ENCODE assay signal across 8 cellular contexts in genomic region chr7:73612598-73613269, GRCh38. TPM values are rescaled to one million over a fixed set of nuclear protein-coding genes. Genes with fewer than 3 reads are reported as not detected.
A peak's percentile ranks its signal among the peaks of the same experiment; 100 is the strongest.
DNase-seq lines count a peak whose midpoint lies in the region; ATAC-seq, FAIRE-seq and TF ChIP-seq lines count a peak whose summit lies in the region.
"Had no signal": no experiment of that assay in that cellular context is flagged by ENCODE, and none has a peak within 500 bp of the region (broad histone marks: within the 10 kb centered on the region; RNA-seq: fewer than 3 reads in every experiment).

No MANE protein-coding gene starts in this region.

- H3K9me3 ChIP-seq in endothelial cell of umbilical vein (replicated peaks; ENCODE audit: control insufficient read depth, insufficient read depth, low read length), result no peaks in the 10 kb centered on the region

- peaks cover 3% of the 10 kb centered on the region; the same call in 2 of the 3 replicates for H3K4me1 Mint-ChIP-seq in GM23338

- CTCF ChIA-PET in endothelial cell of umbilical vein (lab: Charles Lee), result interaction anchor here (0.6 to 15.1 kb wide), 10 partner anchors 8 to 122 kb away, joined by 3 to 270 read pairs (median 4); partner anchors contain the start of gene STX1A

- FAIRE-seq in endothelial cell of umbilical vein (lab: Jason Lieb, UNC), result peak; percentile 62

- no peaks in the 10 kb centered on the region for H3K9me3 Mint-ChIP-seq in GM23338

- H3K4me3 ChIP-seq in GM23338, result no peak overlapping the region
- no peak overlapping the region for H3K4me3 ChIP-seq in endothelial cell of umbilical vein (replicated peaks in 1 of 3; ENCODE audit: insufficient read depth in 1 of 3, low read depth in 1 of 3, low read length in 3 of 3)

- H3K9ac ChIP-seq in endothelial cell of umbilical vein (replicated peaks; ENCODE audit: extremely low read depth, insufficient read depth, low read length), result no peak overlapping the region

- H3K27ac ChIP-seq in GM23338 (ENCODE audit: low read depth) (no peak overlapping the region), endothelial cell of umbilical vein (ENCODE audit: insufficient read depth, low read depth, low read length) (no peak overlapping the region)

- H3K4me1 ChIP-seq in GM23338 (ENCODE audit: insufficient read depth), result no peaks in the 10 kb centered on the region
- H3K4me1 ChIP-seq in endothelial cell of umbilical vein (ENCODE audit: control insufficient read depth, extremely low read depth, insufficient read depth, low read length), result peaks cover 4% of the 10 kb centered on the region

- no peak overlapping the region for H3K27ac Mint-ChIP-seq in GM23338

- H3K9me2 ChIP-seq in GM23338 (ENCODE audit: insufficient read depth), result no peaks in the 10 kb centered on the region

- H3K36me3 Mint-ChIP-seq in GM23338 (ENCODE audit: low read depth), result no peaks in the 10 kb centered on the region; the same call in 2 of the 3 replicates

- no TSS peak for BruUV-seq in endothelial cell of umbilical vein (replicated peaks; lab: Mats Ljungman, UMichigan)

- TF ChIP-seq POLR2A in endothelial cell of umbilical vein (IDR thresholded peaks at IDR 0.05; ENCODE audit: low read depth, low read length), result no peak

- no peaks in the 10 kb centered on the region; the same call in 1 of the 2 replicates for H3K36me3 ChIP-seq in GM23338 (ENCODE audit: insufficient read depth)
- no peaks in the 10 kb centered on the region for H3K36me3 ChIP-seq in endothelial cell of umbilical vein (ENCODE audit: control insufficient read depth in 2 of 2, extremely low read depth in 1 of 2, insufficient read depth in 2 of 2, low read length in 2 of 2)

- dilution Hi-C loops in endothelial cell of umbilical vein (cut with MboI; ENCODE audit: extremely low pct_ligation_motif_present, low sequenced_read_pairs), result no loop called here

- ATAC-seq in GM23338, result peak; percentile 71
- no peak for ATAC-seq in GM19467 (IDR thresholded peaks at IDR 0.05; ENCODE audit: unreplicated experiment)
- no peak for ATAC-seq in HG02798 (IDR thresholded peaks at IDR 0.05; ENCODE audit: poor library complexity, unreplicated experiment)

- H3K9me1 ChIP-seq in endothelial cell of umbilical vein (replicated peaks; ENCODE audit: control insufficient read depth, extremely low read depth, insufficient read depth, low read length), result no peaks in the 10 kb centered on the region

- peak; percentile 22 to 54; a peak in 3 of 4 replicates for TF ChIP-seq CTCF in GM23338 (conservative IDR thresholded peaks at IDR 0.05; ENCODE audit: low read depth in 2 of 2)
- TF ChIP-seq CTCF in endothelial cell of umbilical vein (IDR thresholded peaks at IDR 0.05; ENCODE audit: extremely low read depth in 1 of 2, insufficient read depth in 1 of 2, low read depth in 1 of 2, low read length in 2 of 2), result no peak

- H3K79me2 ChIP-seq in GM23338 (replicated peaks; ENCODE audit: insufficient read depth) (no peaks in the 10 kb centered on the region), endothelial cell of umbilical vein (ENCODE audit: control insufficient read depth, insufficient read depth, low read length) (no peaks in the 10 kb centered on the region)

- H3K4me3 Mint-ChIP-seq in GM23338, result no peak overlapping the region

- DNase-seq in GM23338 (ENCODE audit: low spot score) (peak; percentile 57), NCI-H460 (ENCODE audit: extremely low read depth, low read depth) (peak; percentile 53), endothelial cell of umbilical vein (ENCODE audit: low read depth, low spot score) (peak; percentile 47), renal cortical epithelial cell (ENCODE audit: low read depth) (peak; percentile 67), MV-4-11 (lab: John Stamatoyannopoulos, UW) (no peak)
- DNase-seq: NCI-H2171 treated with DMSO at 0.1 percent for 48 hours had no signal

- no peaks in the 10 kb centered on the region for H4K20me1 ChIP-seq in GM23338 (replicated peaks; ENCODE audit: insufficient read depth)
- H4K20me1 ChIP-seq in endothelial cell of umbilical vein (replicated peaks; ENCODE audit: control insufficient read depth, extremely low read depth, insufficient read depth, low read length), result no peaks in the 10 kb centered on the region

- POLR2A ChIA-PET in endothelial cell of umbilical vein (lab: Charles Lee), result no interaction called here

- no peaks in the 10 kb centered on the region for H3K27me3 ChIP-seq in GM23338 (ENCODE audit: insufficient read depth)
- H3K27me3 ChIP-seq in endothelial cell of umbilical vein (ENCODE audit: control insufficient read depth in 2 of 2, insufficient read depth in 2 of 2, low read length in 2 of 2), result peaks cover 0 to 4% of the 10 kb centered on the region in 2 experiments

- H2AFZ ChIP-seq in GM23338 (no peak overlapping the region), endothelial cell of umbilical vein (ENCODE audit: low read depth, low read length) (no peak overlapping the region)

- intact Hi-C loops in endothelial cell of umbilical vein (cut with micrococcal nuclease), result no loop called here

- peaks cover 12% of the 10 kb centered on the region for H3K27me3 Mint-ChIP-seq in GM23338 (ENCODE audit: insufficient read depth, low read depth, poor library complexity)

- H3K4me2 ChIP-seq in GM23338 (no peak overlapping the region), endothelial cell of umbilical vein (ENCODE audit: insufficient read depth, low read length) (no peak overlapping the region)

- 0 out of 2 replicates have a peak, but pooled peaks cover 5% of the 10 kb centered on the region for H3F3A ChIP-seq in GM23338 (replicated peaks; ENCODE audit: low read depth)

TF ChIP-seq in endothelial cell of umbilical vein, 7 proteins besides CTCF, POLR2A, EP300 and RAD21 (continues in another document):
- no peak for TF ChIP-seq MYC (IDR thresholded peaks at IDR 0.05; ENCODE audit: low read depth, low read length)

RNA-seq across cellular contexts. Expression of gene MLXIPL, which starts 11.6 kb away (rescaled TPM):
- total RNA-seq in GM23338 (2014; rRNA removed; shearing (Covaris generic)), result 8.6 and 25.7 TPM in 2 replicates
- polyA plus RNA-seq in GM23338 (2016; fragmentation: Nextera tagmentation; extraction: Ambion mirVana), result 13.1 and 13.7 TPM in 2 replicates
- 1.6 and 1.9 TPM in 2 replicates for total RNA-seq in NCI-H460 (2014; rRNA removed; shearing (Covaris generic))
- polyA plus RNA-seq in NCI-H460 (2014; cell fraction: nucleus; rRNA removed), result 10.6 and 26.2 TPM in 2 replicates
- not detected in 2 replicates for total RNA-seq in endothelial cell of umbilical vein
- polyA plus RNA-seq in endothelial cell of umbilical vein, result not detected in 2 replicates
- not detected in 2 replicates for polyA plus RNA-seq in endothelial cell of umbilical vein (2011; cell fraction: cytosol; rRNA removed)
- not detected in 2 replicates for polyA plus RNA-seq in endothelial cell of umbilical vein (2011; cell fraction: nucleus; rRNA removed)
- not detected in 2 replicates for polyA plus RNA-seq in endothelial cell of umbilical vein (2012)
- polyA minus RNA-seq in endothelial cell of umbilical vein, result not detected in 2 replicates
- polyA minus RNA-seq in endothelial cell of umbilical vein (2011; cell fraction: cytosol; rRNA and poly(A)+ RNA removed), result 7.5 TPM
- polyA minus RNA-seq in endothelial cell of umbilical vein (2011; cell fraction: nucleus; rRNA and poly(A)+ RNA removed), result not detected in 2 replicates
- 0.15 TPM in 1 of 2 replicates, not detected in the other for total RNA-seq in renal cortical epithelial cell

RNA-seq across cellular contexts. Expression of gene TBL2, which starts 34.4 kb away (rescaled TPM):
- 21.7 and 27.8 TPM in 2 replicates for total RNA-seq in GM23338 (2014; rRNA removed; shearing (Covaris generic))
- polyA plus RNA-seq in GM23338 (2016; fragmentation: Nextera tagmentation; extraction: Ambion mirVana) (6.9 TPM in 2 replicates), endothelial cell of umbilical vein (48.4 and 49.6 TPM in 2 replicates)
- 70.5 and 76.4 TPM in 2 replicates for total RNA-seq in NCI-H460 (2014; rRNA removed; shearing (Covaris generic))
- 62.0 and 135 TPM in 2 replicates for polyA plus RNA-seq in NCI-H460 (2014; cell fraction: nucleus; rRNA removed)
- total RNA-seq in endothelial cell of umbilical vein (34.8 and 38.6 TPM in 2 replicates), renal cortical epithelial cell (68.0 and 72.8 TPM in 2 replicates)
- 32.4 and 34.6 TPM in 2 replicates for polyA plus RNA-seq in endothelial cell of umbilical vein (2011; cell fraction: cytosol; rRNA removed)
- 34.4 and 35.1 TPM in 2 replicates for polyA plus RNA-seq in endothelial cell of umbilical vein (2011; cell fraction: nucleus; rRNA removed)
- 23.8 TPM in 2 replicates for polyA plus RNA-seq in endothelial cell of umbilical vein (2012)
- 71.8 and 113 TPM in 2 replicates for polyA minus RNA-seq in endothelial cell of umbilical vein
- polyA minus RNA-seq in endothelial cell of umbilical vein (2011; cell fraction: cytosol; rRNA and poly(A)+ RNA removed), result 37.9 TPM
- polyA minus RNA-seq in endothelial cell of umbilical vein (2011; cell fraction: nucleus; rRNA and poly(A)+ RNA removed), result 25.6 and 28.9 TPM in 2 replicates

RNA-seq across cellular contexts. Expression of gene VPS37D, which starts 54.9 kb away (rescaled TPM):
- 5.6 and 7.0 TPM in 2 replicates for total RNA-seq in GM23338 (2014; rRNA removed; shearing (Covaris generic))
- 1.8 and 2.2 TPM in 2 replicates for polyA plus RNA-seq in GM23338 (2016; fragmentation: Nextera tagmentation; extraction: Ambion mirVana)
- 3.6 and 5.4 TPM in 2 replicates for total RNA-seq in NCI-H460 (2014; rRNA removed; shearing (Covaris generic))
- 2.5 and 3.7 TPM in 2 replicates for polyA plus RNA-seq in NCI-H460 (2014; cell fraction: nucleus; rRNA removed)
- total RNA-seq in endothelial cell of umbilical vein, result 2.0 and 2.4 TPM in 2 replicates
- polyA plus RNA-seq in endothelial cell of umbilical vein, result 2.1 and 2.9 TPM in 2 replicates
- 1.0 and 1.9 TPM in 2 replicates for polyA plus RNA-seq in endothelial cell of umbilical vein (2011; cell fraction: cytosol; rRNA removed)
- polyA plus RNA-seq in endothelial cell of umbilical vein (2011; cell fraction: nucleus; rRNA removed), result 0.92 and 0.95 TPM in 2 replicates
- 1.4 and 2.3 TPM in 2 replicates for polyA plus RNA-seq in endothelial cell of umbilical vein (2012)
- polyA minus RNA-seq in endothelial cell of umbilical vein, result 0.66 and 0.83 TPM in 2 replicates
- polyA minus RNA-seq in endothelial cell of umbilical vein (2011; cell fraction: cytosol; rRNA and poly(A)+ RNA removed), result not detected
- 0.34 TPM in 1 of 2 replicates, not detected in the other for polyA minus RNA-seq in endothelial cell of umbilical vein (2011; cell fraction: nucleus; rRNA and poly(A)+ RNA removed)
- 8.6 and 9.2 TPM in 2 replicates for total RNA-seq in renal cortical epithelial cell

RNA-seq across cellular contexts. Expression of gene BCL7B, which starts 55.2 kb away (rescaled TPM):
- 12.0 and 17.0 TPM in 2 replicates for total RNA-seq in GM23338 (2014; rRNA removed; shearing (Covaris generic))
- polyA plus RNA-seq in GM23338 (2016; fragmentation: Nextera tagmentation; extraction: Ambion mirVana) (18.2 and 18.4 TPM in 2 replicates), endothelial cell of umbilical vein (68.3 and 78.1 TPM in 2 replicates)
- total RNA-seq in NCI-H460 (2014; rRNA removed; shearing (Covaris generic)), result 34.0 and 39.2 TPM in 2 replicates
- 34.8 and 68.4 TPM in 2 replicates for polyA plus RNA-seq in NCI-H460 (2014; cell fraction: nucleus; rRNA removed)
- total RNA-seq in endothelial cell of umbilical vein (58.0 and 61.2 TPM in 2 replicates), renal cortical epithelial cell (21.7 and 23.4 TPM in 2 replicates)
- 74.1 and 74.2 TPM in 2 replicates for polyA plus RNA-seq in endothelial cell of umbilical vein (2011; cell fraction: cytosol; rRNA removed)
- polyA plus RNA-seq in endothelial cell of umbilical vein (2011; cell fraction: nucleus; rRNA removed), result 44.4 and 44.9 TPM in 2 replicates
- polyA plus RNA-seq in endothelial cell of umbilical vein (2012), result 31.0 and 40.3 TPM in 2 replicates
- polyA minus RNA-seq in endothelial cell of umbilical vein, result 53.3 and 60.2 TPM in 2 replicates
- polyA minus RNA-seq in endothelial cell of umbilical vein (2011; cell fraction: cytosol; rRNA and poly(A)+ RNA removed), result 56.4 TPM
- polyA minus RNA-seq in endothelial cell of umbilical vein (2011; cell fraction: nucleus; rRNA and poly(A)+ RNA removed), result 31.8 and 33.1 TPM in 2 replicates

Comparison
In these comparisons a context has a peak if more than half of its experiments do, and no peak if none do; other contexts are left out.
1. CTCF ChIP-seq: peak in GM23338 (2 of 2); none in endothelial cell of umbilical vein (0 of 2).